In the genomic region with DNA sequence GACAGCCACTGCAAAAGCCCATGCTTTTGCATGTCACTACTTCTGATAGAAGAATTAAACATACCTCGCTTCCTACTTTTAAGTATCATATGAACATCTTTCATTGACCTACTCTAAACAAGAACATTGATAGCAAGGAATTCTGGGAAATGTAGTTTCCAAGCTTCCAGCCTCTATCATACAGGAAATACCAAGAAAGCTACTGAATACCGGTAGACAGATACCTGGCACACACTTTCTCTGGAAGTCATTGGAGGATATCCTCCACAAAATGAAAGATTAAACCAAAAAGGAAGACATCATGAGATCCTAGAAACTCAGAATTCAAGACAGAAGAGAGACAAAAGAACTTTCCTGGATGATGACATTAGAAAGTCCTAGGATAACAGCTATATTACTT, we compare ENCODE assay signal across 1 cellular context.
A peak's percentile ranks its signal among the peaks of the same experiment; 100 is the strongest.
TF ChIP-seq lines count a peak whose summit lies in the region.

No MANE protein-coding gene starts in this region.

TF ChIP-seq in K562, 482 proteins besides CTCF, POLR2A, EP300 and RAD21 (continued from another document):
- TF ChIP-seq, protein P1, sequence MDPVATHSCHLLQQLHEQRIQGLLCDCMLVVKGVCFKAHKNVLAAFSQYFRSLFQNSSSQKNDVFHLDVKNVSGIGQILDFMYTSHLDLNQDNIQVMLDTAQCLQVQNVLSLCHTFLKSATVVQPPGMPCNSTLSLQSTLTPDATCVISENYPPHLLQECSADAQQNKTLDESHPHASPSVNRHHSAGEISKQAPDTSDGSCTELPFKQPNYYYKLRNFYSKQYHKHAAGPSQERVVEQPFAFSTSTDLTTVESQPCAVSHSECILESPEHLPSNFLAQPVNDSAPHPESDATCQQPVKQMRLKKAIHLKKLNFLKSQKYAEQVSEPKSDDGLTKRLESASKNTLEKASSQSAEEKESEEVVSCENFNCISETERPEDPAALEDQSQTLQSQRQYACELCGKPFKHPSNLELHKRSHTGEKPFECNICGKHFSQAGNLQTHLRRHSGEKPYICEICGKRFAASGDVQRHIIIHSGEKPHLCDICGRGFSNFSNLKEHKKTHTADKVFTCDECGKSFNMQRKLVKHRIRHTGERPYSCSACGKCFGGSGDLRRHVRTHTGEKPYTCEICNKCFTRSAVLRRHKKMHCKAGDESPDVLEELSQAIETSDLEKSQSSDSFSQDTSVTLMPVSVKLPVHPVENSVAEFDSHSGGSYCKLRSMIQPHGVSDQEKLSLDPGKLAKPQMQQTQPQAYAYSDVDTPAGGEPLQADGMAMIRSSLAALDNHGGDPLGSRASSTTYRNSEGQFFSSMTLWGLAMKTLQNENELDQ (CRISPR knock-in tag; IDR thresholded peaks at IDR 0.05; ENCODE audit: borderline replicate concordance) = no peak
- TF ChIP-seq HCFC1 (IDR thresholded peaks at IDR 0.05; ENCODE audit: low read depth, low read length) (peak; percentile 70), SIX5 (IDR thresholded peaks at IDR 0.05; ENCODE audit: borderline replicate concordance in 1 of 2, insufficient read depth in 1 of 2, low read depth in 1 of 2, low read length in 2 of 2) (peak in 1 of 2 experiments; percentile 36; a peak in 1 of 4 replicates), ZNF324 (CRISPR knock-in tag; IDR thresholded peaks at IDR 0.05) (no peak), FOXJ2 (tag; IDR thresholded peaks at IDR 0.05) (no peak), ZNF668 (CRISPR knock-in tag; IDR thresholded peaks at IDR 0.05) (no peak), ZNF696 (CRISPR knock-in tag; conservative IDR thresholded peaks at IDR 0.05) (no peak), POU5F1 (IDR thresholded peaks at IDR 0.05; ENCODE audit: borderline replicate concordance, low read depth, low read length, partially characterized antibody) (no peak), ELF1 (tag; IDR thresholded peaks at IDR 0.05) (peak; percentile 54; the same call in 1 of the 2 replicates)
- TF ChIP-seq, protein P2, sequence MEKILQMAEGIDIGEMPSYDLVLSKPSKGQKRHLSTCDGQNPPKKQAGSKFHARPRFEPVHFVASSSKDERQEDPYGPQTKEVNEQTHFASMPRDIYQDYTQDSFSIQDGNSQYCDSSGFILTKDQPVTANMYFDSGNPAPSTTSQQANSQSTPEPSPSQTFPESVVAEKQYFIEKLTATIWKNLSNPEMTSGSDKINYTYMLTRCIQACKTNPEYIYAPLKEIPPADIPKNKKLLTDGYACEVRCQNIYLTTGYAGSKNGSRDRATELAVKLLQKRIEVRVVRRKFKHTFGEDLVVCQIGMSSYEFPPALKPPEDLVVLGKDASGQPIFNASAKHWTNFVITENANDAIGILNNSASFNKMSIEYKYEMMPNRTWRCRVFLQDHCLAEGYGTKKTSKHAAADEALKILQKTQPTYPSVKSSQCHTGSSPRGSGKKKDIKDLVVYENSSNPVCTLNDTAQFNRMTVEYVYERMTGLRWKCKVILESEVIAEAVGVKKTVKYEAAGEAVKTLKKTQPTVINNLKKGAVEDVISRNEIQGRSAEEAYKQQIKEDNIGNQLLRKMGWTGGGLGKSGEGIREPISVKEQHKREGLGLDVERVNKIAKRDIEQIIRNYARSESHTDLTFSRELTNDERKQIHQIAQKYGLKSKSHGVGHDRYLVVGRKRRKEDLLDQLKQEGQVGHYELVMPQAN (IDR thresholded peaks at IDR 0.05; ENCODE audit: borderline replicate concordance) = no peak
